In genomic region chr4:150515135-150515534, GRCh38 we compare ENCODE assay signal across 3 cellular contexts.
TF ChIP-seq lines count a peak whose summit lies in the region.

No MANE protein-coding gene starts in this region.

TF ChIP-seq in HCT116, 20 proteins besides CTCF, POLR2A, EP300 and RAD21:
- no peak for TF ChIP-seq REST (IDR thresholded peaks at IDR 0.05; ENCODE audit: low read depth)
- TF ChIP-seq CEBPB (IDR thresholded peaks at IDR 0.05; ENCODE audit: low read depth), result peak; percentile 42; the same call in 1 of the 2 replicates

TF ChIP-seq in K562, 482 proteins besides CTCF, POLR2A, EP300 and RAD21:
- peak; percentile 84 for TF ChIP-seq ATF3 (IDR thresholded peaks at IDR 0.05)
- TF ChIP-seq ATF3 (CRISPR knock-in tag; conservative IDR thresholded peaks at IDR 0.05), result no peak
- no peak for TF ChIP-seq CEBPG (CRISPR knock-in tag; IDR thresholded peaks at IDR 0.05)
- peak; percentile 58 to 70; a peak in 3 of 4 replicates for TF ChIP-seq CEBPG (tag; conservative IDR thresholded peaks at IDR 0.05 in 1 of 2, IDR thresholded peaks at IDR 0.05 in 1 of 2)
- no peak for TF ChIP-seq DLX4 (CRISPR knock-in tag; IDR thresholded peaks at IDR 0.05)
- peak; percentile 41; the same call in 1 of the 2 replicates for TF ChIP-seq CEBPB (tag; IDR thresholded peaks at IDR 0.05)

TF ChIP-seq in endothelial cell of umbilical vein, 7 proteins besides CTCF, POLR2A, EP300 and RAD21:
- no peak for TF ChIP-seq POLR2AphosphoS5 (IDR thresholded peaks at IDR 0.05; ENCODE audit: insufficient read depth, low read depth, low read length)
